ENCODE assay signal across 21 cellular contexts in the genomic region with DNA sequence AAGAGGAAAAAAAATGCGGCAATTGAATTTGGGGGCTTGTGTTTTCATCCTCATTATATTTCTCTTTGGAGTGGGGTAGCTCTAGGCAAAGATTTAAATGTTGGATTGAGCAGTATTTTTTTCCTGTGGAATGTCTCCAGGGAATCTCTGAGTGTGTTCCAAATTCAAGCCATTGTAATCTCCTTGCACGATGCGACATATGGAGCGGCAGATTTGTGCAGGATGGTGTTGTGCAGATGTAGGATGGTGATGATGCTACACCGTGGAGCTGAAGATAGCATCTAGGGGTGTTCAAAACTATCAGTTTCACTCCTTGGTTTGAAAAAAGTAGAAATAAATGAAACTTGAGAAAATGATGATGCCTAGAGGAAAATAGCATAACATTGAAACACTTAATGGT.
A peak's percentile ranks its signal among the peaks of the same experiment; 100 is the strongest.
DNase-seq lines count a peak whose midpoint lies in the region; ATAC-seq lines count a peak whose summit lies in the region.
"Had no signal": no experiment of that assay in that cellular context is flagged by ENCODE, and none has a peak within 500 bp of the region (broad histone marks: within the 10 kb centered on the region; RNA-seq: fewer than 3 reads in every experiment).

No MANE protein-coding gene starts in this region.

- peak; percentile 53 for DNase-seq in D341Med (ENCODE audit: low spot score)
- DNase-seq in NCI-H446 treated with DMSO at 0.1 percent for 48 hours (lab: John Stamatoyannopoulos, UW) = peak; percentile 33
- DNase-seq in cerebellum (ENCODE audit: low spot score) = peak; percentile 32
- DNase-seq in occipital lobe (lab: John Stamatoyannopoulos, UW) = peak; percentile 14
- no peak for DNase-seq in glomerular visceral epithelial cell (ENCODE audit: extremely low spot score)
- DNase-seq in AML-193 (lab: John Stamatoyannopoulos, UW) = no peak
- no peak for DNase-seq in stimulated activated CD8-positive, alpha-beta memory T cell treated with anti-CD3 and anti-CD28 coated beads, Interleukin-4, amount 100 ng/mL, for 48 hours
- DNase-seq: BE2C; DMS79 treated with DMSO at 0.1 percent for 48 hours; GOT3; IMR-90; NCI-H1105; NCI-H146; NCI-H2029; NCI-H69; NK-92 treated with Interleukin-12 subunit alpha and Interleukin-12 subunit beta, amount 100 ng/mL, for 24 hours; SHP77 treated with DMSO at 0.1 percent for 48 hours; SW 1271; T-helper 17 cell had no signal

- ATAC-seq in HG03469 (IDR thresholded peaks at IDR 0.05; ENCODE audit: unreplicated experiment) = no peak
- ATAC-seq: GM12878, T-helper 17 cell had no signal

Comparison
In these comparisons a context has a peak if more than half of its experiments do, and no peak if none do; other contexts are left out.
1. DNase-seq: peak in D341Med (single experiment), NCI-H446 treated with DMSO at 0.1 percent for 48 hours (single experiment), cerebellum (single experiment) and occipital lobe (single experiment); none in glomerular visceral epithelial cell (single experiment), AML-193 (0 of 2) and stimulated activated CD8-positive, alpha-beta memory T cell treated with anti-CD3 and anti-CD28 coated beads, Interleukin-4, amount 100 ng/mL, for 48 hours (single experiment).